In genomic region chr5:144183254-144183889, GRCh38 we compare ENCODE assay signal across 8 cellular contexts. TPM values are rescaled to one million over a fixed set of nuclear protein-coding genes. Genes with fewer than 3 reads are reported as not detected.
A peak's percentile ranks its signal among the peaks of the same experiment; 100 is the strongest.
DNase-seq lines count a peak whose midpoint lies in the region; ATAC-seq, FAIRE-seq and TF ChIP-seq lines count a peak whose summit lies in the region.

No MANE protein-coding gene starts in this region.

- H4K20me1 ChIP-seq in Loucy (ENCODE audit: insufficient read depth, low read length, poor library complexity, severe bottlenecking), result no peaks in the 10 kb centered on the region

- H3K4me3 ChIP-seq in Loucy (ENCODE audit: low read length, poor library complexity, severe bottlenecking), result no peak overlapping the region
- H3K4me3 ChIP-seq in left lung, result no peak overlapping the region

- H3K9ac ChIP-seq in Loucy (ENCODE audit: low read depth, low read length, poor library complexity, severe bottlenecking), result no peak overlapping the region

- peaks cover 5% of the 10 kb centered on the region for H3F3A ChIP-seq in Loucy (ENCODE audit: low read depth)

- no peaks in the 10 kb centered on the region for H3K9me2 ChIP-seq in Loucy (replicated peaks; ENCODE audit: low read depth, low read length)

- DNase-seq in ELR (ENCODE audit: low read depth) (peak; percentile 84), amniotic stem cell (lab: John Stamatoyannopoulos, UW) (peak; percentile 52), left lung (no peak), urothelium cell line (ENCODE audit: low spot score) (no peak), GF-D8 (lab: John Stamatoyannopoulos, UW) (no peak)
- DNase-seq in stimulated activated CD8-positive, alpha-beta memory T cell treated with anti-CD3 and anti-CD28 coated beads, Interleukin-4, amount 100 ng/mL, for 48 hours, result no peak

- TF ChIP-seq CTCF in Loucy (conservative IDR thresholded peaks at IDR 0.05; ENCODE audit: low read length) (peak; percentile 85), left lung (IDR thresholded peaks at IDR 0.05) (peak; percentile 44 to 66)

- FAIRE-seq in urothelium cell line (lab: Jason Lieb, UNC), result no peak

- H3K4me2 ChIP-seq in Loucy (ENCODE audit: low read depth, low read length, poor library complexity, severe bottlenecking), result no peak overlapping the region

- no peak overlapping the region for H3K27ac ChIP-seq in left lung

- H3K9me3 ChIP-seq in Loucy (ENCODE audit: insufficient read depth, low read depth, low read length), result no peaks in the 10 kb centered on the region
- no peaks in the 10 kb centered on the region for H3K9me3 ChIP-seq in left lung

- peak; percentile 38 for ATAC-seq in left lung
- no peak for ATAC-seq in GM18502 (IDR thresholded peaks at IDR 0.05; ENCODE audit: poor library complexity, unreplicated experiment)

- intact Hi-C loops in left lung (cut with DNase I), result no loop called here

- H2AFZ ChIP-seq in Loucy (ENCODE audit: low read length), result no peak overlapping the region

- H3K27me3 ChIP-seq in Loucy (ENCODE audit: insufficient read depth, low read length, poor library complexity, severe bottlenecking), result no peaks in the 10 kb centered on the region
- no peaks in the 10 kb centered on the region for H3K27me3 ChIP-seq in left lung

- H3K79me2 ChIP-seq in Loucy (ENCODE audit: insufficient read depth, low read length), result no peaks in the 10 kb centered on the region

- H3K4me1 ChIP-seq in Loucy (ENCODE audit: insufficient read depth, low read length, poor library complexity, severe bottlenecking) (peaks cover 13% of the 10 kb centered on the region), left lung (peaks cover 12 to 14% of the 10 kb centered on the region in 2 donors)

- H3K36me3 ChIP-seq in Loucy (ENCODE audit: insufficient read depth, low read length) (no peaks in the 10 kb centered on the region), left lung (no peaks in the 10 kb centered on the region)

RNA-seq across cellular contexts. Expression of gene KCTD16, which starts 12.7 kb away (rescaled TPM):
- under 1 TPM; 0.60 to 0.73 TPM for total RNA-seq in left lung

RNA-seq across cellular contexts. Expression of gene YIPF5, which starts 12.9 kb away (rescaled TPM):
- 10 to 100 TPM; 63.4 to 67.2 TPM for total RNA-seq in left lung

Comparison
In these comparisons a context has a peak if more than half of its experiments do, and no peak if none do; other contexts are left out.
1. DNase-seq: peak in ELR (single experiment) and amniotic stem cell (single experiment); none in left lung (0 of 2), urothelium cell line (single experiment), GF-D8 (single experiment) and stimulated activated CD8-positive, alpha-beta memory T cell treated with anti-CD3 and anti-CD28 coated beads, Interleukin-4, amount 100 ng/mL, for 48 hours (single experiment).